In the genomic region with DNA sequence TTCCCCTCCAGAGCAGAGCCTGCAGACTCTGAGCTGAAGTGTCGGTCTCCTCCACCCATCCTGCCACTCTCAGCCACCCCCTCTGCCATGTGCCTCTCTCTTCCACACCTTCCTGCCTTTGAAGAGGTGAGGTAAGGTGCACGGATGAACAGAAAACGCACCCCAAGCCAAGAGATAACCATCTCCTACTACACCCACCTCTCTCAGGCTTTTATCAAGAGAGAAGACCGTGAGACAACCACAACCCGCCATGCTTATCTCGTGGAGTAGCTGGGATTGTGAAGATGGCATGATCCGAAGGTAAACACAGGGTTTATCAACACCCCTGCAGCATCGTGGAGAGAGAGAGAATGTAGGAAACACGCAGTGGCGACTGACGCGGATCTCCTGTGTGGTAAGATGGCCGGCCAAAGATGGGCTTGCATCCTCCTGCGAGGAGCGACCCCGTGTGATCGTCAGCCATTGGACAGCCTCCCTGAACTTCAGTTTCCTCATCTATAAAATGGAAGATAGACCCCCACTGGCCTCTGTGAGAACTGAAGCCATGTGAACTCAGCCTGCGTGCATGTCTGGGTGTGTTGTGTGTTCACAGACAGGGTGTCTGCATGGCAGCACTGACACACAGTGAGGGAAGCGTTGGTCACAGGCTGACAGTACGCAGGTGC, we compare ENCODE assay signal across 15 cellular contexts.
DNase-seq lines count a peak whose midpoint lies in the region; TF ChIP-seq lines count a peak whose summit lies in the region.
"Had no signal": no experiment of that assay in that cellular context is flagged by ENCODE, and none has a peak within 500 bp of the region (broad histone marks: within the 10 kb centered on the region; RNA-seq: fewer than 3 reads in every experiment).

No MANE protein-coding gene starts in this region.

- no peaks in the 10 kb centered on the region for H3K79me2 ChIP-seq in trophoblast cell (ENCODE audit: control insufficient read depth, insufficient read depth, low read length, poor library complexity)

- peak overlapping the region; percentile 22 for H3K27ac ChIP-seq in CD8-positive, alpha-beta memory T cell (ENCODE audit: low read depth, low read length)
- no peak overlapping the region for H3K27ac ChIP-seq in trophoblast cell (ENCODE audit: low read depth, low read length)
- H3K27ac ChIP-seq: colonic mucosa, VCaP had no signal

- peaks cover 0 to 2% (median 0%) of the 10 kb centered on the region in 3 donors for H3K36me3 Mint-ChIP-seq in CD8-positive, alpha-beta memory T cell
- peaks cover 7% of the 10 kb centered on the region for H3K36me3 Mint-ChIP-seq in activated CD4-positive, alpha-beta T cell treated with anti-CD3 and anti-CD28 coated beads, Interleukin-2, amount 10 ng/mL, durations not matched to agents 7 days and 5 days (ENCODE audit: low read depth)
- H3K36me3 Mint-ChIP-seq in activated naive CD4-positive, alpha-beta T cell treated with anti-CD3 and anti-CD28 coated beads, Interleukin-2, amount 10 ng/mL, durations not matched to agents 7 days and 5 days: peaks cover 3% of the 10 kb centered on the region
- peaks cover 57% of the 10 kb centered on the region for H3K36me3 Mint-ChIP-seq in nephron progenitor cell (ENCODE audit: low read depth)

- H2BK12ac ChIP-seq in trophoblast cell (ENCODE audit: low read length): no peak overlapping the region

- no peak overlapping the region for H2AFZ ChIP-seq in trophoblast cell (ENCODE audit: insufficient read depth, low read length, poor library complexity)

- POLR2A ChIA-PET in CD8-positive, alpha-beta memory T cell (lab: Charles Lee): interaction anchor here (0.8 to 1.0 kb wide), 2 partner anchors 19 to 337 kb away, joined by 3 to 4 read pairs; no protein-coding TSS in a partner anchor
- POLR2A ChIA-PET in activated CD4-positive, alpha-beta T cell treated with anti-CD3 and anti-CD28 coated beads, Interleukin-2, amount 10 ng/mL, durations not matched to agents 7 days and 5 days (lab: Charles Lee): no interaction called here
- POLR2A ChIA-PET in GM10248 (lab: Yijun Ruan, JAX): no interaction called here

- H3K4me1 ChIP-seq in CD8-positive, alpha-beta memory T cell (ENCODE audit: insufficient read depth, low read length): peaks cover 25% of the 10 kb centered on the region
- H3K4me1 ChIP-seq in trophoblast cell (ENCODE audit: control insufficient read depth in 1 of 2, insufficient read depth in 2 of 2, low read length in 2 of 2): no peaks in the 10 kb centered on the region
- H3K4me1 ChIP-seq: colonic mucosa, HAP-1 had no signal

- H3K9ac ChIP-seq in trophoblast cell (ENCODE audit: low read length): no peak overlapping the region

- H4K12ac ChIP-seq in trophoblast cell (ENCODE audit: low read depth, low read length): no peak overlapping the region

- H3K14ac ChIP-seq in trophoblast cell (ENCODE audit: low read length): no peak overlapping the region

- no peak overlapping the region for H3K4me2 ChIP-seq in trophoblast cell (ENCODE audit: low read length)

- peak overlapping the region; percentile 63 to 95 (median 91) for H3K27ac Mint-ChIP-seq in CD8-positive, alpha-beta memory T cell
- peak overlapping the region; percentile 87 for H3K27ac Mint-ChIP-seq in activated CD4-positive, alpha-beta T cell treated with anti-CD3 and anti-CD28 coated beads, Interleukin-2, amount 10 ng/mL, durations not matched to agents 7 days and 5 days
- H3K27ac Mint-ChIP-seq in activated naive CD4-positive, alpha-beta T cell treated with anti-CD3 and anti-CD28 coated beads, Interleukin-2, amount 10 ng/mL, durations not matched to agents 7 days and 5 days: peak overlapping the region; percentile 79
- H3K27ac Mint-ChIP-seq in nephron progenitor cell: peak overlapping the region; percentile 51

- H4K91ac ChIP-seq in trophoblast cell (ENCODE audit: low read depth, low read length): no peak overlapping the region

- H3K4me3 Mint-ChIP-seq in CD8-positive, alpha-beta memory T cell: peak overlapping the region; percentile 37 to 91 (median 74)
- peak overlapping the region; percentile 55 for H3K4me3 Mint-ChIP-seq in activated CD4-positive, alpha-beta T cell treated with anti-CD3 and anti-CD28 coated beads, Interleukin-2, amount 10 ng/mL, durations not matched to agents 7 days and 5 days
- peak overlapping the region; percentile 36 for H3K4me3 Mint-ChIP-seq in activated naive CD4-positive, alpha-beta T cell treated with anti-CD3 and anti-CD28 coated beads, Interleukin-2, amount 10 ng/mL, durations not matched to agents 7 days and 5 days
- no peak overlapping the region for H3K4me3 Mint-ChIP-seq in nephron progenitor cell

- H3K9me3 ChIP-seq in CD8-positive, alpha-beta memory T cell (ENCODE audit: low read length): no peaks in the 10 kb centered on the region
- H3K9me3 ChIP-seq in trophoblast cell (ENCODE audit: insufficient read depth, low read depth, low read length): no peaks in the 10 kb centered on the region
- H3K9me3 ChIP-seq: colonic mucosa, HAP-1 had no signal

- no peak overlapping the region for H2BK120ac ChIP-seq in trophoblast cell (ENCODE audit: insufficient read depth, low read length, poor library complexity)

- DNase-seq in CD8-positive, alpha-beta memory T cell: peak; percentile 22 to 80 (median 70)
- peak; percentile 63 for DNase-seq in activated CD4-positive, alpha-beta T cell treated with anti-CD3 and anti-CD28 coated beads, Interleukin-2, amount 10 ng/mL, durations not matched to agents 7 days and 5 days
- DNase-seq in activated naive CD4-positive, alpha-beta T cell treated with anti-CD3 and anti-CD28 coated beads, Interleukin-2, amount 10 ng/mL, durations not matched to agents 7 days and 5 days: peak; percentile 69
- no peak for DNase-seq in nephron progenitor cell
- no peak for DNase-seq in NCI-H748 treated with DMSO at 0.1 percent for 48 hours (lab: John Stamatoyannopoulos, UW)
- no peak for DNase-seq in trophoblast cell
- no peak for DNase-seq in cerebellar cortex (ENCODE audit: low spot score)
- no peak for DNase-seq in GM10248 (ENCODE audit: extremely low spot score)
- DNase-seq: colonic mucosa; mammary epithelial cell; NCI-H2081 treated with DMSO at 0.1 percent for 48 hours; NK-92 treated with Interleukin-12 subunit alpha and Interleukin-12 subunit beta, amount 100 ng/mL, for 24 hours; small intestine had no signal

- peaks cover 0 to 5% of the 10 kb centered on the region in 2 donors for H3K27me3 Mint-ChIP-seq in CD8-positive, alpha-beta memory T cell
- H3K27me3 Mint-ChIP-seq in activated CD4-positive, alpha-beta T cell treated with anti-CD3 and anti-CD28 coated beads, Interleukin-2, amount 10 ng/mL, durations not matched to agents 7 days and 5 days: peaks cover 6% of the 10 kb centered on the region
- H3K27me3 Mint-ChIP-seq in activated naive CD4-positive, alpha-beta T cell treated with anti-CD3 and anti-CD28 coated beads, Interleukin-2, amount 10 ng/mL, durations not matched to agents 7 days and 5 days: peaks cover 10% of the 10 kb centered on the region
- peaks cover 3% of the 10 kb centered on the region for H3K27me3 Mint-ChIP-seq in nephron progenitor cell (ENCODE audit: low read depth, poor library complexity)

- H3K36me3 ChIP-seq in CD8-positive, alpha-beta memory T cell (ENCODE audit: insufficient read depth, low read length): no peaks in the 10 kb centered on the region
- H3K36me3 ChIP-seq in trophoblast cell (ENCODE audit: control insufficient read depth in 1 of 2, insufficient read depth in 2 of 2, low read length in 2 of 2): peaks cover 8 to 15% of the 10 kb centered on the region in 2 experiments
- H3K36me3 ChIP-seq: colonic mucosa had no signal

- H3K79me1 ChIP-seq in trophoblast cell (ENCODE audit: low read length): no peaks in the 10 kb centered on the region

- no CpG with 5 or more reads among the region's 20 CpGs for WGBS in trophoblast cell (ENCODE audit: extremely low coverage, insufficient coverage, insufficient read length)

- H3K23ac ChIP-seq in trophoblast cell (ENCODE audit: low read length): no peak overlapping the region

- H2BK5ac ChIP-seq in trophoblast cell (ENCODE audit: low read depth, low read length, poor library complexity): no peak overlapping the region

- no peaks in the 10 kb centered on the region for H3K27me3 ChIP-seq in CD8-positive, alpha-beta memory T cell (ENCODE audit: insufficient read depth, low read length, poor library complexity, severe bottlenecking)
- H3K27me3 ChIP-seq in trophoblast cell (ENCODE audit: insufficient read depth, low read length): no peaks in the 10 kb centered on the region
- H3K27me3 ChIP-seq: colonic mucosa had no signal

- no peak overlapping the region for H4K8ac ChIP-seq in trophoblast cell (ENCODE audit: low read depth, low read length)

- H3K4me3 ChIP-seq in CD8-positive, alpha-beta memory T cell (ENCODE audit: low read length): peak overlapping the region; percentile 16
- no peak overlapping the region for H3K4me3 ChIP-seq in trophoblast cell (ENCODE audit: low read depth, low read length)
- H3K4me3 ChIP-seq: colonic mucosa, HAP-1 had no signal

- TF ChIP-seq CTCF in nephron progenitor cell (IDR thresholded peaks at IDR 0.05) (no peak), GM10248 (IDR thresholded peaks at IDR 0.05; ENCODE audit: control extremely low read depth, extremely low read depth, low read depth, missing control alignments) (no peak)

- H3K4me1 Mint-ChIP-seq in CD8-positive, alpha-beta memory T cell: peaks cover 19 to 34% (median 26%) of the 10 kb centered on the region in 3 donors
- H3K4me1 Mint-ChIP-seq in activated CD4-positive, alpha-beta T cell treated with anti-CD3 and anti-CD28 coated beads, Interleukin-2, amount 10 ng/mL, durations not matched to agents 7 days and 5 days: peaks cover 30% of the 10 kb centered on the region
- H3K4me1 Mint-ChIP-seq in activated naive CD4-positive, alpha-beta T cell treated with anti-CD3 and anti-CD28 coated beads, Interleukin-2, amount 10 ng/mL, durations not matched to agents 7 days and 5 days: peaks cover 26% of the 10 kb centered on the region
- peaks cover 2% of the 10 kb centered on the region for H3K4me1 Mint-ChIP-seq in nephron progenitor cell

- no peak overlapping the region for H2AK5ac ChIP-seq in trophoblast cell (ENCODE audit: low read length)

- no peak overlapping the region for H3K18ac ChIP-seq in trophoblast cell (ENCODE audit: low read length)

- no peak overlapping the region for H3K4ac ChIP-seq in trophoblast cell (ENCODE audit: low read depth, low read length)

- CTCF ChIA-PET in CD8-positive, alpha-beta memory T cell (lab: Charles Lee): interaction anchor here (0.8 to 1.6 kb wide), 4 partner anchors 10 to 41 kb away, joined by 3 to 4 read pairs (median 3); no protein-coding TSS in a partner anchor
- CTCF ChIA-PET in activated CD4-positive, alpha-beta T cell treated with anti-CD3 and anti-CD28 coated beads, Interleukin-2, amount 10 ng/mL, durations not matched to agents 7 days and 5 days (lab: Charles Lee): no interaction called here
- CTCF ChIA-PET in activated naive CD4-positive, alpha-beta T cell treated with anti-CD3 and anti-CD28 coated beads, Interleukin-2, amount 10 ng/mL, durations not matched to agents 7 days and 5 days (lab: Charles Lee): no interaction called here
- CTCF ChIA-PET in GM10248 (lab: Yijun Ruan, JAX): no interaction called here

- no peaks in the 10 kb centered on the region for H3K9me3 Mint-ChIP-seq in CD8-positive, alpha-beta memory T cell
- peaks cover 6% of the 10 kb centered on the region for H3K9me3 Mint-ChIP-seq in activated CD4-positive, alpha-beta T cell treated with anti-CD3 and anti-CD28 coated beads, Interleukin-2, amount 10 ng/mL, durations not matched to agents 7 days and 5 days
- no peaks in the 10 kb centered on the region for H3K9me3 Mint-ChIP-seq in activated naive CD4-positive, alpha-beta T cell treated with anti-CD3 and anti-CD28 coated beads, Interleukin-2, amount 10 ng/mL, durations not matched to agents 7 days and 5 days
- peaks cover 5% of the 10 kb centered on the region for H3K9me3 Mint-ChIP-seq in nephron progenitor cell

Comparison
In these comparisons a context has a peak if more than half of its experiments do, and no peak if none do; other contexts are left out.
1. DNase-seq: peak in CD8-positive, alpha-beta memory T cell (5 of 5), activated CD4-positive, alpha-beta T cell treated with anti-CD3 and anti-CD28 coated beads, Interleukin-2, amount 10 ng/mL, durations not matched to agents 7 days and 5 days (single experiment) and activated naive CD4-positive, alpha-beta T cell treated with anti-CD3 and anti-CD28 coated beads, Interleukin-2, amount 10 ng/mL, durations not matched to agents 7 days and 5 days (single experiment); none in nephron progenitor cell (single experiment), NCI-H748 treated with DMSO at 0.1 percent for 48 hours (single experiment), trophoblast cell (0 of 2), cerebellar cortex (single experiment) and GM10248 (single experiment).
2. Peak in every context shown above with its lines, with median percentiles within 50 percentile points of each other: H3K27ac Mint-ChIP-seq.